Comparison of ENCODE assay signal across 8 cellular contexts in the genomic region with DNA sequence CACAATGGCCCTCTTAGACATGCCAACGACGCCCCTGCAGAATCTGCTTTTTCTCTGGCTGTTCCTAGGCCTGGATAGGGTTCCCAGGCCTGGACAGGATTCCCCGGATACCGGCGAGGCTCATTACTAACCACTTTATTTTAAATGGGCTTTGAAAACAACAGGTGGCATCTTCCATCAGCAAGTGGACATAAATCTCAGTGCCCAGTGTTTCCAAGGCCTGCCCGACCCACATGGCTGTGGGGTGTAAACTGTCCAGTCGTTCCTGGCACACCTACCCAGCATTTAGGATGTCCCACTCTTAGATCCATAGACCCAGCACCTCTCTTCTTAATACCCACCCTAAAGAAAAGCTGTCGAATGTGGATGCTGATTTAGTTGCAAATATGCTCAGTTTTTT. TPM values are rescaled to one million over a fixed set of nuclear protein-coding genes. Genes with fewer than 3 reads are reported as not detected.
DNase-seq lines count a peak whose midpoint lies in the region; ATAC-seq and TF ChIP-seq lines count a peak whose summit lies in the region.

No MANE protein-coding gene starts in this region.

- H4K20me1 ChIP-seq in osteoblast (ENCODE audit: insufficient read depth, low read length), result peaks cover 2% of the 10 kb centered on the region

- H3K4me1 ChIP-seq in osteoblast (ENCODE audit: insufficient read depth, low read length), result peaks cover 13% of the 10 kb centered on the region

- no peak overlapping the region for H3K27ac ChIP-seq in osteoblast (ENCODE audit: low read depth, low read length)

- H3K27ac Mint-ChIP-seq in endothelial cell (ENCODE audit: unreplicated experiment), result no peak overlapping the region

- no peaks in the 10 kb centered on the region for H3K9me3 ChIP-seq in osteoblast (ENCODE audit: low read depth, low read length)

- peaks cover 3% of the 10 kb centered on the region for H3K79me2 ChIP-seq in osteoblast (ENCODE audit: insufficient read depth, low read length)

- H3K4me3 ChIP-seq in osteoblast (ENCODE audit: insufficient read depth, low read length), result peak overlapping the region; percentile 87

- TF ChIP-seq CTCF in endothelial cell (IDR thresholded peaks at IDR 0.05; ENCODE audit: unreplicated experiment) (no peak), osteoblast (IDR thresholded peaks at IDR 0.05; ENCODE audit: extremely low read depth, low read depth, low read length) (no peak)

- no peaks in the 10 kb centered on the region for H3K27me3 ChIP-seq in osteoblast (ENCODE audit: insufficient read depth, low read length)

- peaks cover 3% of the 10 kb centered on the region for H3K36me3 Mint-ChIP-seq in endothelial cell (ENCODE audit: low read depth, unreplicated experiment)

- H2AFZ ChIP-seq in osteoblast (ENCODE audit: low read length), result peak overlapping the region; percentile 90

- DNase-seq in Caki2 (ENCODE audit: low read depth) (peak; percentile 42), NCI-H748 (lab: John Stamatoyannopoulos, UW; ENCODE audit: unreplicated experiment) (peak; percentile 90), endothelial cell (ENCODE audit: low spot score) (no peak), osteoblast (ENCODE audit: insufficient read length, low spot score, missing footprints) (peak; percentile 60), SKM-1 treated with dmso at 0.1 percent for 144 hours (lab: John Stamatoyannopoulos, UW; ENCODE audit: unreplicated experiment) (no peak), OCI-M2 (lab: John Stamatoyannopoulos, UW; ENCODE audit: unreplicated experiment) (no peak)

- no peaks in the 10 kb centered on the region for H3K9me3 Mint-ChIP-seq in endothelial cell (ENCODE audit: unreplicated experiment)

- H3K36me3 ChIP-seq in osteoblast (ENCODE audit: insufficient read depth, low read length), result no peaks in the 10 kb centered on the region

- ATAC-seq in esophagus mucosa (no peak), HG03342 (IDR thresholded peaks at IDR 0.05; ENCODE audit: unreplicated experiment) (no peak)

- H3K27me3 Mint-ChIP-seq in endothelial cell (ENCODE audit: unreplicated experiment), result peaks cover 12% of the 10 kb centered on the region

- peaks cover 14% of the 10 kb centered on the region for H3K4me1 Mint-ChIP-seq in endothelial cell (ENCODE audit: unreplicated experiment)

- peak overlapping the region; percentile 80 for H3K4me2 ChIP-seq in osteoblast (ENCODE audit: insufficient read depth, low read length)

- peak overlapping the region; percentile 93 for H3K4me3 Mint-ChIP-seq in endothelial cell (ENCODE audit: unreplicated experiment)

- in situ Hi-C loops in Caki2 (cut with HindIII; ENCODE audit: low pct_unique_long_range_greater_than_20kb, low sequenced_read_pairs), result no loop called here

RNA-seq across cellular contexts. Expression of a gene that starts 0.9 kb away (rescaled TPM):
- total RNA-seq in Caki2 (2014; rRNA removed; shearing (Covaris generic); ENCODE audit: low replicate concordance), result 141 and 219 TPM in 2 replicates
- total RNA-seq in endothelial cell (ENCODE audit: unreplicated experiment) (13.1 TPM), osteoblast (9.0 and 13.8 TPM in 2 replicates), esophagus mucosa (4.5 TPM)

RNA-seq across cellular contexts. Expression of a gene that starts 46.7 kb away (rescaled TPM):
- 25.8 and 26.1 TPM in 2 replicates for total RNA-seq in Caki2 (2014; rRNA removed; shearing (Covaris generic); ENCODE audit: low replicate concordance)
- 162 TPM for total RNA-seq in endothelial cell (ENCODE audit: unreplicated experiment)
- 53.9 and 64.8 TPM in 2 replicates for total RNA-seq in osteoblast
- 50.6 TPM for total RNA-seq in esophagus mucosa

RNA-seq across cellular contexts. Expression of a gene that starts 56.7 kb away (rescaled TPM):
- total RNA-seq in Caki2 (2014; rRNA removed; shearing (Covaris generic); ENCODE audit: low replicate concordance), result 636 and 700 TPM in 2 replicates
- total RNA-seq in endothelial cell (ENCODE audit: unreplicated experiment), result 244 TPM
- 237 and 238 TPM in 2 replicates for total RNA-seq in osteoblast
- 159 TPM for total RNA-seq in esophagus mucosa

RNA-seq across cellular contexts. Expression of a gene that starts 57.1 kb away (rescaled TPM):
- total RNA-seq in Caki2 (2014; rRNA removed; shearing (Covaris generic); ENCODE audit: low replicate concordance), result 16.4 and 26.8 TPM in 2 replicates
- total RNA-seq in endothelial cell (ENCODE audit: unreplicated experiment) (14.4 TPM), osteoblast (18.3 and 23.2 TPM in 2 replicates), esophagus mucosa (9.6 TPM)

Comparison
In these comparisons a context has a peak if more than half of its experiments do, and no peak if none do; other contexts are left out.
1. DNase-seq: peak in Caki2 (single experiment), NCI-H748 (single experiment) and osteoblast (single experiment); none in endothelial cell (single experiment), SKM-1 treated with dmso at 0.1 percent for 144 hours (single experiment) and OCI-M2 (single experiment).